ENCODE assay signal across 1 cellular context in genomic region chr19:45508931-45509691, GRCh38.
TF ChIP-seq lines count a peak whose summit lies in the region.

No MANE protein-coding gene starts in this region.

TF ChIP-seq in HEK293, 187 proteins besides CTCF, POLR2A, EP300 and RAD21 (continued from another document):
- TF ChIP-seq ZBTB11 (tag by site-specific recombination; conservative IDR thresholded peaks at IDR 0.05; ENCODE audit: low read depth) (peak; percentile 49; the same call in 1 of the 2 replicates), ZFP37 (tag by site-specific recombination; IDR thresholded peaks at IDR 0.05) (no peak), ZFHX2 (tag by site-specific recombination; conservative IDR thresholded peaks at IDR 0.05) (peak; percentile 28), ZNF514 (tag by site-specific recombination; IDR thresholded peaks at IDR 0.05) (no peak), HIC1 (tag by site-specific recombination; IDR thresholded peaks at IDR 0.05) (0 out of 2 replicates have a peak, but pooled peaks have one; percentile 25), KLF9 (tag by site-specific recombination; IDR thresholded peaks at IDR 0.05; ENCODE audit: low read depth) (peak; percentile 56), MZF1 (tag by site-specific recombination; IDR thresholded peaks at IDR 0.05; ENCODE audit: borderline replicate concordance) (0 out of 2 replicates have a peak, but pooled peaks have one; percentile 53), ZNF112 (tag by site-specific recombination; IDR thresholded peaks at IDR 0.05) (no peak), ZNF501 (tag by site-specific recombination; IDR thresholded peaks at IDR 0.05) (no peak), ZNF677 (tag by site-specific recombination; IDR thresholded peaks at IDR 0.05) (no peak), HOXA7 (CRISPR knock-in tag; IDR thresholded peaks at IDR 0.05; ENCODE audit: borderline replicate concordance) (no peak), ZNF133 (tag by site-specific recombination; IDR thresholded peaks at IDR 0.05) (no peak), SP3 (tag by site-specific recombination; IDR thresholded peaks at IDR 0.05) (peak; percentile 23; the same call in 1 of the 2 replicates), ZNF639 (tag by site-specific recombination; IDR thresholded peaks at IDR 0.05) (no peak), ZXDB (tag by site-specific recombination; IDR thresholded peaks at IDR 0.05) (peak; percentile 68)
